ENCODE assay signal across 1 cellular context in the genomic region with DNA sequence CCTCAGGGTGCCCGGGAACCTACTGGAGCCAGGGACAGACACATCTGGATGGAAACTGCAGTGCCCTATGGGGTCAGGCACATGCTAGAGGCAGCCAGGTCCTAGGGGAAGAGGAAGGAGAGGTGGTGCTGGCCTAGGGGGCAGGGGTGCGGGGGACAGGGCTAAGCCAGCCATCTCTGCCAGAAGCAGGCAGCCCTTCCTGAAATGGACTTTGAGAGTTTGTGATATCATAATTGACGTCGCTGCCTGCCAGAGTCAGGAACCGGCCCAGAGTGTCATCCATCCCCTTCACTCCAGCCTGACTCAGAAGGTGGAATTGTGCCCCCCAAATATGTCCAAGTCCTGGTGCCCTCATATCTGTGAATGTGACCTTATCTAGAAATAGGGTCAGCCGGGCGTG.
A peak's percentile ranks its signal among the peaks of the same experiment; 100 is the strongest.
TF ChIP-seq lines count a peak whose summit lies in the region.

No MANE protein-coding gene starts in this region.

TF ChIP-seq in HepG2, 621 proteins besides CTCF, POLR2A, EP300 and RAD21 (continued from another document):
- TF ChIP-seq ZBTB40 (IDR thresholded peaks at IDR 0.05) (no peak), ZBTB40 (CRISPR knock-in tag; IDR thresholded peaks at IDR 0.05) (0 out of 2 replicates have a peak, but pooled peaks have one; percentile 24)
